In genomic region chr7:42494722-42495121, GRCh38 we compare ENCODE assay signal across 17 cellular contexts.
DNase-seq lines count a peak whose midpoint lies in the region; ATAC-seq and TF ChIP-seq lines count a peak whose summit lies in the region.
"Had no signal": no experiment of that assay in that cellular context is flagged by ENCODE, and none has a peak within 500 bp of the region (broad histone marks: within the 10 kb centered on the region; RNA-seq: fewer than 3 reads in every experiment).

No MANE protein-coding gene starts in this region.

- no peak for ATAC-seq in natural killer cell treated with Interleukin-12 subunit alpha and Interleukin-12 subunit beta and Interleukin-15 and Interleukin-18, amount 100 ng/mL, for 72 hours
- ATAC-seq: gastrocnemius medialis had no signal

- peaks cover 0 to 3% of the 10 kb centered on the region in 2 donors for H3K4me1 Mint-ChIP-seq in natural killer cell treated with Interleukin-12 subunit alpha and Interleukin-12 subunit beta and Interleukin-15 and Interleukin-18, amount 100 ng/mL, for 72 hours (ENCODE audit: low read depth in 2 of 2)

- peak; percentile 32 for DNase-seq in LHCN-M2 (ENCODE audit: low read depth)
- DNase-seq in choroid plexus epithelial cell (ENCODE audit: low read depth), result peak; percentile 8
- DNase-seq in iris pigment epithelial cell (ENCODE audit: low read depth), result peak; percentile 63
- peak; percentile 50 for DNase-seq in stromal cell of bone marrow (ENCODE audit: low read depth)
- no peak for DNase-seq in dermis blood vessel endothelial cell
- no peak for DNase-seq in epidermal melanocyte (ENCODE audit: insufficient read length, low spot score)
- DNase-seq in natural killer cell treated with Interleukin-12 subunit alpha and Interleukin-12 subunit beta and Interleukin-15 and Interleukin-18, amount 100 ng/mL, for 72 hours (ENCODE audit: low spot score), result no peak
- DNase-seq in SHP77 (lab: John Stamatoyannopoulos, UW), result no peak
- DNase-seq: activated CD4-positive, alpha-beta T cell treated with anti-CD3 and anti-CD28 coated beads for 48 hours; CD8-positive, alpha-beta memory T cell; gastrocnemius medialis; GF-D8; Kasumi-1; NCI-H2107 had no signal

- H3K4me3 Mint-ChIP-seq in natural killer cell treated with Interleukin-12 subunit alpha and Interleukin-12 subunit beta and Interleukin-15 and Interleukin-18, amount 100 ng/mL, for 72 hours, result no peak overlapping the region
- H3K4me3 Mint-ChIP-seq: stimulated activated naive CD8-positive, alpha-beta T cell treated with anti-CD3 and anti-CD28 coated beads, Interleukin-15, Interleukin-2, amounts not matched to agents 100 ng/mL and 50 ng/mL, for 24 hours had no signal

- no peak overlapping the region for H3K4me3 ChIP-seq in choroid plexus epithelial cell (ENCODE audit: low read depth, low read length)
- H3K4me3 ChIP-seq: cardiac muscle cell, pancreas had no signal

- peaks cover 2% of the 10 kb centered on the region for H3K9me3 Mint-ChIP-seq in natural killer cell treated with Interleukin-12 subunit alpha and Interleukin-12 subunit beta and Interleukin-15 and Interleukin-18, amount 100 ng/mL, for 72 hours

- no peaks in the 10 kb centered on the region for H3K36me3 Mint-ChIP-seq in natural killer cell treated with Interleukin-12 subunit alpha and Interleukin-12 subunit beta and Interleukin-15 and Interleukin-18, amount 100 ng/mL, for 72 hours
- H3K36me3 Mint-ChIP-seq: CD8-positive, alpha-beta memory T cell had no signal

- H3K27me3 Mint-ChIP-seq in natural killer cell treated with Interleukin-12 subunit alpha and Interleukin-12 subunit beta and Interleukin-15 and Interleukin-18, amount 100 ng/mL, for 72 hours, result peaks cover 23 to 31% of the 10 kb centered on the region in 2 donors

- TF ChIP-seq CTCF in choroid plexus epithelial cell (conservative IDR thresholded peaks at IDR 0.05; ENCODE audit: low read depth, low read length), result no peak

- H3K27ac Mint-ChIP-seq in natural killer cell treated with Interleukin-12 subunit alpha and Interleukin-12 subunit beta and Interleukin-15 and Interleukin-18, amount 100 ng/mL, for 72 hours, result no peak overlapping the region
- H3K27ac Mint-ChIP-seq: CD8-positive, alpha-beta memory T cell; stimulated activated naive CD8-positive, alpha-beta T cell treated with anti-CD3 and anti-CD28 coated beads, Interleukin-15, Interleukin-2, amounts not matched to agents 100 ng/mL and 50 ng/mL, for 24 hours had no signal

Comparison
In these comparisons a context has a peak if more than half of its experiments do, and no peak if none do; other contexts are left out.
1. DNase-seq: peak in LHCN-M2 (single experiment), choroid plexus epithelial cell (single experiment), iris pigment epithelial cell (single experiment) and stromal cell of bone marrow (single experiment); none in dermis blood vessel endothelial cell (single experiment), epidermal melanocyte (single experiment), natural killer cell treated with Interleukin-12 subunit alpha and Interleukin-12 subunit beta and Interleukin-15 and Interleukin-18, amount 100 ng/mL, for 72 hours (single experiment) and SHP77 (0 of 2).